14 cellular contexts compared by ENCODE assay signal in genomic region chr1:200081982-200082272, GRCh38. TPM values are rescaled to one million over a fixed set of nuclear protein-coding genes. Genes with fewer than 3 reads are reported as not detected.
A peak's percentile ranks its signal among the peaks of the same experiment; 100 is the strongest.
DNase-seq lines count a peak whose midpoint lies in the region; ATAC-seq and TF ChIP-seq lines count a peak whose summit lies in the region.
"Had no signal": no experiment of that assay in that cellular context is flagged by ENCODE, and none has a peak within 500 bp of the region (broad histone marks: within the 10 kb centered on the region; RNA-seq: fewer than 3 reads in every experiment).

No MANE protein-coding gene starts in this region.

- no peak for TF ChIP-seq POLR2A in heart left ventricle (IDR thresholded peaks at IDR 0.05)

- H3K4ac ChIP-seq in mesendoderm (ENCODE audit: low read depth, low read length), result no peak overlapping the region

- H3K27me3 Mint-ChIP-seq in T-cell, result peaks cover 20 to 24% of the 10 kb centered on the region in 2 donors

- no peaks in the 10 kb centered on the region for H3K36me3 Mint-ChIP-seq in T-cell

- no peak overlapping the region for H3K23ac ChIP-seq in mesendoderm (ENCODE audit: low read length)

- H3K4me3 Mint-ChIP-seq in T-cell, result no peak overlapping the region

- no peaks in the 10 kb centered on the region for H3K79me2 ChIP-seq in mesendoderm (ENCODE audit: control insufficient read depth, insufficient read depth, low read length)

- H3K56ac ChIP-seq in mesendoderm (ENCODE audit: low read length), result no peak overlapping the region

- H3K9ac ChIP-seq in HUES64 (ENCODE audit: low read depth, low read length) (no peak overlapping the region), mesendoderm (ENCODE audit: low read length) (no peak overlapping the region)

- no peak overlapping the region for H2BK120ac ChIP-seq in mesendoderm (ENCODE audit: low read depth, low read length)

- no peak overlapping the region for H2BK5ac ChIP-seq in mesendoderm (ENCODE audit: low read length)

- H2BK15ac ChIP-seq in mesendoderm (replicated peaks; ENCODE audit: low read depth), result no peak overlapping the region

- no peak overlapping the region for H3K27ac Mint-ChIP-seq in T-cell

- POLR2A ChIA-PET in T-cell (lab: Charles Lee), result no interaction called here

- no peaks in the 10 kb centered on the region for H3K9me3 ChIP-seq in HUES64 (ENCODE audit: insufficient read depth, low read depth, low read length)
- H3K9me3 ChIP-seq in heart left ventricle, result no peaks in the 10 kb centered on the region

- H3K36me3 ChIP-seq in HUES64 (ENCODE audit: insufficient read depth, low read length), result no peaks in the 10 kb centered on the region
- H3K36me3 ChIP-seq in mesendoderm (ENCODE audit: control insufficient read depth, insufficient read depth, low read length), result no peaks in the 10 kb centered on the region
- H3K36me3 ChIP-seq in heart left ventricle, result no peaks in the 10 kb centered on the region

- H3K4me1 Mint-ChIP-seq in T-cell, result no peaks in the 10 kb centered on the region

- H3K4me3 ChIP-seq in HUES64 (ENCODE audit: low read length) (peak overlapping the region; percentile 27), mesendoderm (ENCODE audit: low read length) (no peak overlapping the region), heart left ventricle (no peak overlapping the region)

- H3K9me3 Mint-ChIP-seq in T-cell, result no peaks in the 10 kb centered on the region

- no peak overlapping the region for H3K4me2 ChIP-seq in mesendoderm (ENCODE audit: low read length)

- H4K8ac ChIP-seq in mesendoderm (ENCODE audit: low read depth, low read length), result no peak overlapping the region

- H3K27ac ChIP-seq in HUES64 (ENCODE audit: low read depth, low read length) (no peak overlapping the region), VCaP (peak overlapping the region; percentile 39; the same call in 1 of the 2 replicates), mesendoderm (ENCODE audit: low read depth, low read length) (no peak overlapping the region), heart left ventricle (no peak overlapping the region)
- H3K27ac ChIP-seq: HL-60 had no signal

- ATAC-seq in heart left ventricle (no peak), T-cell (replicated peaks in 1 of 4) (no peak), HG02642 (IDR thresholded peaks at IDR 0.05; ENCODE audit: poor library complexity, unreplicated experiment) (no peak)

- peaks cover 4% of the 10 kb centered on the region; the same call in 1 of the 2 replicates for H3K27me3 ChIP-seq in HUES64 (ENCODE audit: insufficient read depth, low read length)
- no peaks in the 10 kb centered on the region for H3K27me3 ChIP-seq in mesendoderm (ENCODE audit: insufficient read depth, low read length, poor library complexity)
- H3K27me3 ChIP-seq in heart left ventricle, result peaks cover 0 to 7% (median 0%) of the 10 kb centered on the region in 9 donors

- CTCF ChIA-PET in T-cell (lab: Charles Lee), result interaction anchor here in 1 of 2 donors (0.6 kb wide), 1 partner anchor 300 kb away, joined by 6 read pairs; no protein-coding TSS in a partner anchor

- H2AK5ac ChIP-seq in mesendoderm (ENCODE audit: low read length), result no peak overlapping the region

- H3K4me1 ChIP-seq in HUES64 (ENCODE audit: insufficient read depth, low read length) (peaks cover 33% of the 10 kb centered on the region), mesendoderm (ENCODE audit: control insufficient read depth, low read depth, low read length) (peaks cover 11% of the 10 kb centered on the region), heart left ventricle (peaks cover 0 to 5% (median 0%) of the 10 kb centered on the region in 12 donors)

- WGBS in HUES64, result no CpG with 5 or more reads among the region's 2 CpGs
- WGBS in mesendoderm (ENCODE audit: extremely low coverage, insufficient coverage, low lambda C conversion rate), result no CpG with 5 or more reads among the region's 2 CpGs
- WGBS in heart left ventricle, 4 donors, result 65 to 74% (median 68%) methylated on average over 2 of the region's 2 CpGs

- TF ChIP-seq CTCF in VCaP (conservative IDR thresholded peaks at IDR 0.05), result no peak
- TF ChIP-seq CTCF in heart left ventricle (IDR thresholded peaks at IDR 0.05), result no peak

- DNase-seq in COR-L47 (lab: John Stamatoyannopoulos, UW) (peak; percentile 53), mesendoderm (peak; percentile 10), heart left ventricle (no peak), OCI-M1 (lab: John Stamatoyannopoulos, UW) (no peak), T-cell (no peak)
- DNase-seq: Calu3, KG1, NCI-H2029, NCI-H2227 treated with DMSO at 0.1 percent for 48 hours had no signal

- intact Hi-C loops in heart left ventricle (cut with DNase I), result no loop called here

- H3K79me1 ChIP-seq in mesendoderm (ENCODE audit: low read length), result no peaks in the 10 kb centered on the region

- no peak overlapping the region for H4K5ac ChIP-seq in mesendoderm (ENCODE audit: low read length)

- no peak overlapping the region for H3K18ac ChIP-seq in mesendoderm (ENCODE audit: low read length)

RNA-seq across cellular contexts. Expression of gene NR5A2, which starts 54.4 kb away (rescaled TPM):
- polyA plus RNA-seq in HUES64 (2013, experiment 1 of 2), result 7.2 TPM
- polyA plus RNA-seq in HUES64 (2013, experiment 2 of 2), result 6.9 TPM
- polyA plus RNA-seq in mesendoderm (2013, experiment 1 of 2), result 6.5 TPM
- 6.7 TPM for polyA plus RNA-seq in mesendoderm (2013, experiment 2 of 2)
- total RNA-seq in heart left ventricle, result 1 to 10 TPM in 7 of 9 donors, under 1 TPM in 2; 0.44 to 2.7 (median 1.2) TPM
- polyA plus RNA-seq in heart left ventricle, result under 1 TPM; 0.30 to 0.69 TPM
- total RNA-seq in T-cell, result under 1 TPM in 2 of 5 donors, not detected in 3; 0.15 to 0.19 TPM
- total RNA-seq: A673 had no signal

Comparison
In these comparisons a context has a peak if more than half of its experiments do, and no peak if none do; other contexts are left out.
1. DNase-seq: peak in COR-L47 (single experiment) and mesendoderm (single experiment); none in heart left ventricle (0 of 5), OCI-M1 (single experiment) and T-cell (0 of 34).